17 cellular contexts compared by ENCODE assay signal in genomic region chr1:156195853-156196252, GRCh38. TPM values are rescaled to one million over a fixed set of nuclear protein-coding genes. Genes with fewer than 3 reads are reported as not detected.
DNase-seq lines count a peak whose midpoint lies in the region; ATAC-seq, FAIRE-seq and TF ChIP-seq lines count a peak whose summit lies in the region.
"Had no signal": no experiment of that assay in that cellular context is flagged by ENCODE, and none has a peak within 500 bp of the region (broad histone marks: within the 10 kb centered on the region; RNA-seq: fewer than 3 reads in every experiment).

No MANE protein-coding gene starts in this region.

- 65% methylated on average over 4 of the region's 4 CpGs for WGBS in mammary epithelial cell (ENCODE audit: low coverage, missing lambda C conversion rate)
- WGBS in HepG2 (ENCODE audit: low lambda C conversion rate), result 88% methylated on average over 4 of the region's 4 CpGs

- peaks cover 16% of the 10 kb centered on the region for H3K4me1 Mint-ChIP-seq in MCF 10A (ENCODE audit: insufficient read depth, unreplicated experiment)
- H3K4me1 Mint-ChIP-seq in T-helper 17 cell, result peaks cover 56% of the 10 kb centered on the region

- TF ChIP-seq EP300 in HepG2 (IDR thresholded peaks at IDR 0.05; ENCODE audit: low read depth in 2 of 2, low read length in 2 of 2) (no peak), HepG2 (CRISPR knock-in tag; IDR thresholded peaks at IDR 0.05; ENCODE audit: borderline replicate concordance) (no peak)

- no peaks in the 10 kb centered on the region for H3K9me3 Mint-ChIP-seq in MCF 10A (ENCODE audit: unreplicated experiment)
- H3K9me3 Mint-ChIP-seq: activated B cell treated with CpG ODN at 0.5 μM for 24 hours had no signal

- CTCF ChIA-PET in MCF 10A (lab: Yijun Ruan, JAX) (interaction anchor here (0.6 to 3.0 kb wide), 3 partner anchors 16 to 124 kb away, joined by 3 to 9 read pairs (median 4); partner anchors contain the start of gene PMF1), mammary epithelial cell (lab: Charles Lee; ENCODE audit: low non-redundant PET) (no interaction called here), HepG2 (lab: Yijun Ruan, JAX; ENCODE audit: low intra/inter-chr PET ratio, low total read pairs) (no interaction called here)

- intact Hi-C loops in MCF 10A (cut with micrococcal nuclease) (no loop called here), mammary epithelial cell (cut with micrococcal nuclease) (loop anchor here (2.0 kb wide), 1 partner anchor 15 kb away; no protein-coding TSS in a partner anchor), HepG2 (cut with micrococcal nuclease; ENCODE audit: unreplicated experiment) (no loop called here)

- H2AFZ ChIP-seq in mammary epithelial cell (ENCODE audit: low read depth, low read length), result no peak overlapping the region
- H2AFZ ChIP-seq in HepG2 (ENCODE audit: low read length), result no peak overlapping the region

- TF ChIP-seq CTCF in MCF 10A (IDR thresholded peaks at IDR 0.05; ENCODE audit: unreplicated experiment) (no peak), mammary epithelial cell (conservative IDR thresholded peaks at IDR 0.05 in 1 of 2, IDR thresholded peaks at IDR 0.05 in 1 of 2; ENCODE audit: extremely low read depth in 1 of 2, insufficient read depth in 1 of 2, low read depth in 1 of 2, low read length in 2 of 2) (no peak), HepG2 (CRISPR knock-in tag; IDR thresholded peaks at IDR 0.05) (no peak)

- H3K79me2 ChIP-seq in mammary epithelial cell (ENCODE audit: insufficient read depth, low read length) (peaks cover 63% of the 10 kb centered on the region), HepG2 (ENCODE audit: insufficient read depth, low read length) (peaks cover 36% of the 10 kb centered on the region)

- H3K27ac Mint-ChIP-seq in MCF 10A (ENCODE audit: low read depth, unreplicated experiment), result no peak overlapping the region
- no peak overlapping the region for H3K27ac Mint-ChIP-seq in T-helper 17 cell
- H3K27ac Mint-ChIP-seq: activated B cell treated with CpG ODN at 0.5 μM for 24 hours had no signal

- no peak overlapping the region for H3K9ac ChIP-seq in mammary epithelial cell (ENCODE audit: insufficient read depth, low read length)
- no peak overlapping the region for H3K9ac ChIP-seq in HepG2 (ENCODE audit: insufficient read depth, low read depth, low read length)

- H3K9me3 ChIP-seq in mammary epithelial cell (replicated peaks; ENCODE audit: insufficient read depth, low read length) (no peaks in the 10 kb centered on the region), T-helper 17 cell (ENCODE audit: control insufficient read depth, low read length, poor library complexity, severe bottlenecking) (no peaks in the 10 kb centered on the region), HepG2 (ENCODE audit: low read length) (no peaks in the 10 kb centered on the region)
- H3K9me3 ChIP-seq: psoas muscle, testis had no signal

- dilution Hi-C loops in mammary epithelial cell (cut with HindIII; ENCODE audit: low sequenced_read_pairs), result loop anchor here (5.0 to 10.0 kb wide), 3 partner anchors 41 to 351 kb away; partner anchors contain the start of gene SEMA4A

- no peak for FAIRE-seq in HepG2 (lab: Jason Lieb, UNC)
- FAIRE-seq: frontal cortex had no signal

- no peak for TF ChIP-seq POLR2A in HepG2 (IDR thresholded peaks at IDR 0.05; ENCODE audit: insufficient read depth in 1 of 2, low read depth in 2 of 2, low read length in 2 of 2)

- no peak for TF ChIP-seq RAD21 in HepG2 (CRISPR knock-in tag; IDR thresholded peaks at IDR 0.05)

- no peaks in the 10 kb centered on the region for H4K20me1 ChIP-seq in mammary epithelial cell (ENCODE audit: insufficient read depth, low read length)
- no peaks in the 10 kb centered on the region for H4K20me1 ChIP-seq in HepG2 (ENCODE audit: insufficient read depth, low read length)

- no peaks in the 10 kb centered on the region for H3K27me3 ChIP-seq in mammary epithelial cell (ENCODE audit: insufficient read depth, low read length)
- no peaks in the 10 kb centered on the region; a peak in 1 of 5 replicates for H3K27me3 ChIP-seq in HepG2 (ENCODE audit: control insufficient read depth in 1 of 2, insufficient read depth in 2 of 2, low read length in 2 of 2)
- H3K27me3 ChIP-seq: testis had no signal

- in situ Hi-C loops in mammary epithelial cell (cut with MboI; ENCODE audit: low sequenced_read_pairs in 2 of 2), result no loop called here
- in situ Hi-C loops in HepG2 (cut with HindIII; ENCODE audit: extremely low pct_ligation_motif_present, low pct_unique_long_range_greater_than_20kb), result no loop called here

- H3K4me3 Mint-ChIP-seq in MCF 10A (ENCODE audit: unreplicated experiment) (peak overlapping the region; percentile 23), T-helper 17 cell (peak overlapping the region; percentile 99)

- ATAC-seq in T-helper 17 cell, result no peak
- no peak for ATAC-seq in HepG2
- ATAC-seq in GM21528 (IDR thresholded peaks at IDR 0.05; ENCODE audit: low FRiP score, unreplicated experiment), result no peak
- ATAC-seq: psoas muscle, SK-N-SH treated with all-trans-retinoic acid at 6 μM for 48 hours had no signal

- H3K36me3 Mint-ChIP-seq in MCF 10A (ENCODE audit: insufficient read depth, unreplicated experiment) (peaks cover 13% of the 10 kb centered on the region), T-helper 17 cell (ENCODE audit: low read depth) (peaks cover 9% of the 10 kb centered on the region)

- DNase-seq in MCF 10A (ENCODE audit: unreplicated experiment), result no peak
- no peak for DNase-seq in mammary epithelial cell
- no peak for DNase-seq in T-helper 17 cell
- no peak for DNase-seq in HepG2 (ENCODE audit: low spot score)
- DNase-seq in NCI-H748 (lab: John Stamatoyannopoulos, UW; ENCODE audit: unreplicated experiment), result no peak
- no peak for DNase-seq in SHP77 treated with DMSO at 0.1 percent for 48 hours (lab: John Stamatoyannopoulos, UW)
- DNase-seq in COLO668 (lab: John Stamatoyannopoulos, UW; ENCODE audit: unreplicated experiment), result no peak
- DNase-seq: activated B cell treated with CpG ODN at 0.5 μM for 24 hours, caudate nucleus, MV-4-11, NCI-H2171 treated with DMSO at 0.1 percent for 48 hours, OCI-M1, psoas muscle had no signal

- no peak overlapping the region for H3K27ac ChIP-seq in mammary epithelial cell (ENCODE audit: insufficient read depth, low read depth, low read length)
- H3K27ac ChIP-seq in HepG2 (ENCODE audit: extremely low read length, insufficient read depth, low read length), result no peak overlapping the region
- H3K27ac ChIP-seq: testis had no signal

- BruUV-seq in MCF 10A (replicated peaks; lab: Mats Ljungman, UMichigan) (no TSS peak), mammary epithelial cell (replicated peaks; lab: Mats Ljungman, UMichigan) (no TSS peak), HepG2 (replicated peaks; lab: Mats Ljungman, UMichigan) (no TSS peak)

- H3K36me3 ChIP-seq in mammary epithelial cell (ENCODE audit: insufficient read depth, low read length) (peaks cover 10% of the 10 kb centered on the region), HepG2 (replicated peaks in 1 of 2; ENCODE audit: control insufficient read depth in 1 of 2, insufficient read depth in 2 of 2, low read length in 2 of 2) (peaks cover 11 to 18% of the 10 kb centered on the region in 2 experiments)

- H3K4me2 ChIP-seq in mammary epithelial cell (ENCODE audit: insufficient read depth, low read depth, low read length), result no peak overlapping the region
- no peak overlapping the region for H3K4me2 ChIP-seq in HepG2 (ENCODE audit: low read depth, low read length)

- H3K4me1 ChIP-seq in mammary epithelial cell (ENCODE audit: insufficient read depth, low read length), result peaks cover 9% of the 10 kb centered on the region
- peaks cover 72% of the 10 kb centered on the region for H3K4me1 ChIP-seq in HepG2 (ENCODE audit: insufficient read depth, low read length)

- no peaks in the 10 kb centered on the region for H3K27me3 Mint-ChIP-seq in MCF 10A (ENCODE audit: insufficient read depth, unreplicated experiment)
- no peaks in the 10 kb centered on the region for H3K27me3 Mint-ChIP-seq in T-helper 17 cell
- H3K27me3 Mint-ChIP-seq: activated B cell treated with CpG ODN at 0.5 μM for 24 hours had no signal

- H3K4me3 ChIP-seq in mammary epithelial cell (replicated peaks in 1 of 3; ENCODE audit: insufficient read depth in 1 of 3, low read depth in 2 of 3, low read length in 3 of 3), result no peak overlapping the region
- no peak overlapping the region for H3K4me3 ChIP-seq in HepG2 (replicated peaks in 1 of 3; ENCODE audit: insufficient read depth in 1 of 3, low read depth in 2 of 3, low read length in 3 of 3)
- H3K4me3 ChIP-seq: psoas muscle had no signal

- POLR2A ChIA-PET in MCF 10A (lab: Yijun Ruan, JAX) (interaction anchor here (1.0 to 8.8 kb wide), 4 partner anchors 17 to 573 kb away, joined by 3 to 131 read pairs (median 16); partner anchors contain the start of genes PMF1, SMG5 and TMEM79), HepG2 (lab: Yijun Ruan, JAX) (interaction anchor here (2.5 kb wide), 1 partner anchor 17 kb away, joined by 32 read pairs; the partner anchor contains the start of gene PMF1)

RNA-seq across cellular contexts. Expression of gene SLC25A44, which starts 1.9 kb away (rescaled TPM):
- total RNA-seq in MCF 10A (2022), result 28.7 and 32.3 TPM in 2 replicates
- total RNA-seq in mammary epithelial cell, result 10 to 100 TPM; 15.8 to 18.5 TPM
- 29.2 TPM for polyA plus RNA-seq in mammary epithelial cell
- 25.3 TPM for polyA minus RNA-seq in mammary epithelial cell
- total RNA-seq in T-helper 17 cell, result 10 to 100 TPM; 14.4 to 21.6 TPM
- total RNA-seq in HepG2 (2016; rRNA removed; fragmentation: Illumina TruSeq; extraction: Trizol), result 10.7 and 12.4 TPM in 2 replicates
- 2.6 and 3.8 TPM in 2 replicates for total RNA-seq in HepG2 (2016; cell fraction: cytosol; rRNA removed; fragmentation: Illumina TruSeq; extraction: Trizol; ENCODE audit: low read depth)
- 11.2 and 11.8 TPM in 2 replicates for total RNA-seq in HepG2 (2016; cell fraction: insoluble cytoplasmic fraction; rRNA removed; fragmentation: Illumina TruSeq; extraction: Trizol)
- 11.4 and 14.2 TPM in 2 replicates for total RNA-seq in HepG2 (2016; cell fraction: membrane; rRNA removed; fragmentation: Illumina TruSeq; extraction: Trizol)
- 8.0 and 11.8 TPM in 2 replicates for total RNA-seq in HepG2 (2016; cell fraction: nucleus; rRNA removed; fragmentation: Illumina TruSeq; extraction: Trizol)
- 13.4 and 14.3 TPM in 2 replicates for polyA plus RNA-seq in HepG2 (2011; rRNA removed)
- polyA plus RNA-seq in HepG2 (2011; cell fraction: cytosol; rRNA removed), result 9.3 and 10.2 TPM in 2 replicates
- polyA plus RNA-seq in HepG2 (2011; cell fraction: nucleus; rRNA removed), result 16.0 and 19.8 TPM in 2 replicates
- 13.1 and 13.9 TPM in 2 replicates for polyA plus RNA-seq in HepG2 (2012)
- 2.3 TPM in 2 replicates for polyA plus RNA-seq in HepG2 (2016; cell fraction: cytosol; fragmentation: Illumina TruSeq; extraction: Trizol; ENCODE audit: low read depth)
- 14.4 and 18.0 TPM in 2 replicates for polyA plus RNA-seq in HepG2 (2016; cell fraction: insoluble cytoplasmic fraction; fragmentation: Illumina TruSeq; extraction: Trizol; ENCODE audit: low read depth)
- polyA plus RNA-seq in HepG2 (2016; cell fraction: membrane; fragmentation: Illumina TruSeq; extraction: Trizol; ENCODE audit: low read depth), result 11.1 and 12.7 TPM in 2 replicates
- polyA plus RNA-seq in HepG2 (2016; cell fraction: nucleus; fragmentation: Illumina TruSeq; extraction: Trizol; ENCODE audit: insufficient read depth, low read depth), result 18.3 and 20.7 TPM in 2 replicates
- 12.6 and 66.8 TPM in 2 replicates for polyA minus RNA-seq in HepG2 (2011; rRNA and poly(A)+ RNA removed; ENCODE audit: low replicate concordance)
- polyA minus RNA-seq in HepG2 (2011; cell fraction: cytosol; rRNA and poly(A)+ RNA removed), result 4.2 and 6.0 TPM in 2 replicates
- 5.8 and 9.9 TPM in 2 replicates for polyA minus RNA-seq in HepG2 (2011; cell fraction: nucleus; rRNA and poly(A)+ RNA removed)

RNA-seq across cellular contexts. Expression of gene PMF1, which starts 17.0 kb away (rescaled TPM):
- total RNA-seq in MCF 10A (2022) (51.0 and 77.7 TPM in 2 replicates), mammary epithelial cell (10 to 100 TPM; 23.8 to 33.2 TPM), T-helper 17 cell (10 to 100 TPM; 59.1 to 73.2 TPM), HepG2 (2016; rRNA removed; fragmentation: Illumina TruSeq; extraction: Trizol) (89.0 and 94.7 TPM in 2 replicates)
- polyA plus RNA-seq in mammary epithelial cell (53.0 TPM), HepG2 (2011; rRNA removed) (68.4 and 72.5 TPM in 2 replicates)
- polyA minus RNA-seq in mammary epithelial cell, result 15.9 TPM
- total RNA-seq in HepG2 (2016; cell fraction: cytosol; rRNA removed; fragmentation: Illumina TruSeq; extraction: Trizol; ENCODE audit: low read depth), result 17.5 TPM in 2 replicates
- total RNA-seq in HepG2 (2016; cell fraction: insoluble cytoplasmic fraction; rRNA removed; fragmentation: Illumina TruSeq; extraction: Trizol), result 82.4 and 93.0 TPM in 2 replicates
- 27.4 and 27.7 TPM in 2 replicates for total RNA-seq in HepG2 (2016; cell fraction: membrane; rRNA removed; fragmentation: Illumina TruSeq; extraction: Trizol)
- 33.3 and 36.6 TPM in 2 replicates for total RNA-seq in HepG2 (2016; cell fraction: nucleus; rRNA removed; fragmentation: Illumina TruSeq; extraction: Trizol)
- polyA plus RNA-seq in HepG2 (2011; cell fraction: cytosol; rRNA removed), result 86.5 and 119 TPM in 2 replicates
- 48.8 and 52.9 TPM in 2 replicates for polyA plus RNA-seq in HepG2 (2011; cell fraction: nucleus; rRNA removed)
- polyA plus RNA-seq in HepG2 (2012), result 33.5 and 43.4 TPM in 2 replicates
- 18.9 and 20.7 TPM in 2 replicates for polyA plus RNA-seq in HepG2 (2016; cell fraction: cytosol; fragmentation: Illumina TruSeq; extraction: Trizol; ENCODE audit: low read depth)
- polyA plus RNA-seq in HepG2 (2016; cell fraction: insoluble cytoplasmic fraction; fragmentation: Illumina TruSeq; extraction: Trizol; ENCODE audit: low read depth), result 86.3 and 93.3 TPM in 2 replicates
- 23.3 and 27.3 TPM in 2 replicates for polyA plus RNA-seq in HepG2 (2016; cell fraction: membrane; fragmentation: Illumina TruSeq; extraction: Trizol; ENCODE audit: low read depth)
- 65.7 and 78.3 TPM in 2 replicates for polyA plus RNA-seq in HepG2 (2016; cell fraction: nucleus; fragmentation: Illumina TruSeq; extraction: Trizol; ENCODE audit: insufficient read depth, low read depth)
- 42.8 and 60.1 TPM in 2 replicates for polyA minus RNA-seq in HepG2 (2011; rRNA and poly(A)+ RNA removed; ENCODE audit: low replicate concordance)
- polyA minus RNA-seq in HepG2 (2011; cell fraction: cytosol; rRNA and poly(A)+ RNA removed), result 14.4 and 17.2 TPM in 2 replicates
- 15.6 and 15.8 TPM in 2 replicates for polyA minus RNA-seq in HepG2 (2011; cell fraction: nucleus; rRNA and poly(A)+ RNA removed)

RNA-seq across cellular contexts. Expression of gene SEMA4A, which starts 42.5 kb away (rescaled TPM):
- total RNA-seq in MCF 10A (2022) (1.5 and 4.7 TPM in 2 replicates), mammary epithelial cell (10 to 100 TPM in 1 of 2 donors, 1 to 10 TPM in 1; 3.5 to 10.6 TPM), T-helper 17 cell (10 to 100 TPM; 21.7 to 58.1 TPM), HepG2 (2016; rRNA removed; fragmentation: Illumina TruSeq; extraction: Trizol) (0.09 TPM in 1 of 2 replicates, not detected in the other)
- polyA plus RNA-seq in mammary epithelial cell (6.7 TPM), HepG2 (2011; rRNA removed) (0.14 and 0.20 TPM in 2 replicates)
- polyA minus RNA-seq in mammary epithelial cell, result 13.4 TPM
- not detected in 2 replicates for total RNA-seq in HepG2 (2016; cell fraction: cytosol; rRNA removed; fragmentation: Illumina TruSeq; extraction: Trizol; ENCODE audit: low read depth)
- 0.15 TPM in 1 of 2 replicates, not detected in the other for total RNA-seq in HepG2 (2016; cell fraction: insoluble cytoplasmic fraction; rRNA removed; fragmentation: Illumina TruSeq; extraction: Trizol)
- total RNA-seq in HepG2 (2016; cell fraction: membrane; rRNA removed; fragmentation: Illumina TruSeq; extraction: Trizol), result not detected in 2 replicates
- 0.13 TPM in 1 of 2 replicates, not detected in the other for total RNA-seq in HepG2 (2016; cell fraction: nucleus; rRNA removed; fragmentation: Illumina TruSeq; extraction: Trizol)
- polyA plus RNA-seq in HepG2 (2011; cell fraction: cytosol; rRNA removed), result 0.08 and 0.09 TPM in 2 replicates
- 0.21 and 0.61 TPM in 2 replicates for polyA plus RNA-seq in HepG2 (2011; cell fraction: nucleus; rRNA removed)
- polyA plus RNA-seq in HepG2 (2012), result 0.19 and 0.21 TPM in 2 replicates
- not detected in 2 replicates for polyA plus RNA-seq in HepG2 (2016; cell fraction: cytosol; fragmentation: Illumina TruSeq; extraction: Trizol; ENCODE audit: low read depth)
- polyA plus RNA-seq in HepG2 (2016; cell fraction: insoluble cytoplasmic fraction; fragmentation: Illumina TruSeq; extraction: Trizol; ENCODE audit: low read depth), result 0.45 TPM in 1 of 2 replicates, not detected in the other
- polyA plus RNA-seq in HepG2 (2016; cell fraction: membrane; fragmentation: Illumina TruSeq; extraction: Trizol; ENCODE audit: low read depth), result not detected in 2 replicates
- polyA plus RNA-seq in HepG2 (2016; cell fraction: nucleus; fragmentation: Illumina TruSeq; extraction: Trizol; ENCODE audit: insufficient read depth, low read depth), result 0.15 TPM in 1 of 2 replicates, not detected in the other
- 0.88 and 18.6 TPM in 2 replicates for polyA minus RNA-seq in HepG2 (2011; rRNA and poly(A)+ RNA removed; ENCODE audit: low replicate concordance)
- not detected in 2 replicates for polyA minus RNA-seq in HepG2 (2011; cell fraction: cytosol; rRNA and poly(A)+ RNA removed)
- 0.39 TPM in 1 of 2 replicates, not detected in the other for polyA minus RNA-seq in HepG2 (2011; cell fraction: nucleus; rRNA and poly(A)+ RNA removed)

RNA-seq across cellular contexts. Expression of gene BGLAP, which starts 46.1 kb away (rescaled TPM):
- total RNA-seq in MCF 10A (2022), result 1.9 and 2.6 TPM in 2 replicates
- not detected for total RNA-seq in mammary epithelial cell
- 0.29 TPM for polyA plus RNA-seq in mammary epithelial cell
- polyA minus RNA-seq in mammary epithelial cell, result not detected
- 1 to 10 TPM; 1.1 to 3.7 TPM for total RNA-seq in T-helper 17 cell
- total RNA-seq in HepG2 (2016; rRNA removed; fragmentation: Illumina TruSeq; extraction: Trizol), result 0.62 TPM in 1 of 2 replicates, not detected in the other
- not detected in 2 replicates for total RNA-seq in HepG2 (2016; cell fraction: cytosol; rRNA removed; fragmentation: Illumina TruSeq; extraction: Trizol; ENCODE audit: low read depth)
- total RNA-seq in HepG2 (2016; cell fraction: insoluble cytoplasmic fraction; rRNA removed; fragmentation: Illumina TruSeq; extraction: Trizol), result 0.32 TPM in 1 of 2 replicates, not detected in the other
- total RNA-seq in HepG2 (2016; cell fraction: membrane; rRNA removed; fragmentation: Illumina TruSeq; extraction: Trizol), result not detected in 2 replicates
- total RNA-seq in HepG2 (2016; cell fraction: nucleus; rRNA removed; fragmentation: Illumina TruSeq; extraction: Trizol), result 1.1 and 1.5 TPM in 2 replicates
- polyA plus RNA-seq in HepG2 (2011; rRNA removed), result 1.4 and 1.6 TPM in 2 replicates
- polyA plus RNA-seq in HepG2 (2011; cell fraction: cytosol; rRNA removed), result 0.29 and 0.40 TPM in 2 replicates
- polyA plus RNA-seq in HepG2 (2011; cell fraction: nucleus; rRNA removed), result 9.8 and 12.1 TPM in 2 replicates
- polyA plus RNA-seq in HepG2 (2012), result 1.3 TPM in 2 replicates
- not detected in 2 replicates for polyA plus RNA-seq in HepG2 (2016; cell fraction: cytosol; fragmentation: Illumina TruSeq; extraction: Trizol; ENCODE audit: low read depth)
- 0.29 TPM in 1 of 2 replicates, not detected in the other for polyA plus RNA-seq in HepG2 (2016; cell fraction: insoluble cytoplasmic fraction; fragmentation: Illumina TruSeq; extraction: Trizol; ENCODE audit: low read depth)
- not detected in 2 replicates for polyA plus RNA-seq in HepG2 (2016; cell fraction: membrane; fragmentation: Illumina TruSeq; extraction: Trizol; ENCODE audit: low read depth)
- polyA plus RNA-seq in HepG2 (2016; cell fraction: nucleus; fragmentation: Illumina TruSeq; extraction: Trizol; ENCODE audit: insufficient read depth, low read depth), result 2.1 TPM in 2 replicates
- polyA minus RNA-seq in HepG2 (2011; rRNA and poly(A)+ RNA removed; ENCODE audit: low replicate concordance), result 1.4 and 2.2 TPM in 2 replicates
- not detected in 2 replicates for polyA minus RNA-seq in HepG2 (2011; cell fraction: cytosol; rRNA and poly(A)+ RNA removed)
- polyA minus RNA-seq in HepG2 (2011; cell fraction: nucleus; rRNA and poly(A)+ RNA removed), result 1.9 and 2.0 TPM in 2 replicates
- total RNA-seq: frontal cortex had no signal

RNA-seq across cellular contexts. Expression of gene PAQR6, which starts 52.0 kb away (rescaled TPM):
- total RNA-seq in MCF 10A (2022) (21.5 and 29.2 TPM in 2 replicates), mammary epithelial cell (1 to 10 TPM; 2.8 to 7.6 TPM), T-helper 17 cell (1 to 10 TPM; 2.8 to 3.1 TPM), HepG2 (2016; rRNA removed; fragmentation: Illumina TruSeq; extraction: Trizol) (0.14 and 0.82 TPM in 2 replicates)
- polyA plus RNA-seq in mammary epithelial cell (1.6 TPM), HepG2 (2011; rRNA removed) (1.4 and 2.0 TPM in 2 replicates)
- polyA minus RNA-seq in mammary epithelial cell, result 1.2 TPM
- 0.26 TPM in 1 of 2 replicates, not detected in the other for total RNA-seq in HepG2 (2016; cell fraction: cytosol; rRNA removed; fragmentation: Illumina TruSeq; extraction: Trizol; ENCODE audit: low read depth)
- total RNA-seq in HepG2 (2016; cell fraction: insoluble cytoplasmic fraction; rRNA removed; fragmentation: Illumina TruSeq; extraction: Trizol), result 0.10 and 0.71 TPM in 2 replicates
- total RNA-seq in HepG2 (2016; cell fraction: membrane; rRNA removed; fragmentation: Illumina TruSeq; extraction: Trizol), result 0.34 and 0.43 TPM in 2 replicates
- total RNA-seq in HepG2 (2016; cell fraction: nucleus; rRNA removed; fragmentation: Illumina TruSeq; extraction: Trizol), result 1.0 and 1.1 TPM in 2 replicates
- polyA plus RNA-seq in HepG2 (2011; cell fraction: cytosol; rRNA removed), result 0.21 and 0.47 TPM in 2 replicates
- polyA plus RNA-seq in HepG2 (2011; cell fraction: nucleus; rRNA removed), result 25.1 and 43.0 TPM in 2 replicates
- polyA plus RNA-seq in HepG2 (2012), result 2.4 and 4.5 TPM in 2 replicates
- 0.09 and 0.17 TPM in 2 replicates for polyA plus RNA-seq in HepG2 (2016; cell fraction: cytosol; fragmentation: Illumina TruSeq; extraction: Trizol; ENCODE audit: low read depth)
- polyA plus RNA-seq in HepG2 (2016; cell fraction: insoluble cytoplasmic fraction; fragmentation: Illumina TruSeq; extraction: Trizol; ENCODE audit: low read depth), result 0.32 and 0.57 TPM in 2 replicates
- polyA plus RNA-seq in HepG2 (2016; cell fraction: membrane; fragmentation: Illumina TruSeq; extraction: Trizol; ENCODE audit: low read depth), result 0.24 and 0.26 TPM in 2 replicates
- polyA plus RNA-seq in HepG2 (2016; cell fraction: nucleus; fragmentation: Illumina TruSeq; extraction: Trizol; ENCODE audit: insufficient read depth, low read depth), result 3.7 and 4.1 TPM in 2 replicates
- polyA minus RNA-seq in HepG2 (2011; rRNA and poly(A)+ RNA removed; ENCODE audit: low replicate concordance), result 0.98 and 1.0 TPM in 2 replicates
- polyA minus RNA-seq in HepG2 (2011; cell fraction: cytosol; rRNA and poly(A)+ RNA removed), result 0.59 and 1.9 TPM in 2 replicates
- 1.9 and 2.4 TPM in 2 replicates for polyA minus RNA-seq in HepG2 (2011; cell fraction: nucleus; rRNA and poly(A)+ RNA removed)
